Comparison of ENCODE assay signal across 15 cellular contexts in genomic region chr2:120985174-120985996, GRCh38.
DNase-seq lines count a peak whose midpoint lies in the region; TF ChIP-seq lines count a peak whose summit lies in the region.
"Had no signal": no experiment of that assay in that cellular context is flagged by ENCODE, and none has a peak within 500 bp of the region (broad histone marks: within the 10 kb centered on the region; RNA-seq: fewer than 3 reads in every experiment).

No MANE protein-coding gene starts in this region.

- TF ChIP-seq CTCF in glutamatergic neuron (IDR thresholded peaks at IDR 0.05; ENCODE audit: partially characterized antibody, unreplicated experiment) = no peak
- no peak for TF ChIP-seq CTCF in colonic mucosa (IDR thresholded peaks at IDR 0.05)

- H3K36me3 Mint-ChIP-seq in glutamatergic neuron (ENCODE audit: unreplicated experiment) = no peaks in the 10 kb centered on the region
- H3K36me3 Mint-ChIP-seq: CD8-positive, alpha-beta memory T cell had no signal

- no peak overlapping the region for H3K4me3 Mint-ChIP-seq in glutamatergic neuron (ENCODE audit: unreplicated experiment)
- H3K4me3 Mint-ChIP-seq: CD8-positive, alpha-beta memory T cell; H9 had no signal

- H3K9ac ChIP-seq in colonic mucosa (ENCODE audit: low read depth in 2 of 2, low read length in 2 of 2) = no peak overlapping the region

- peaks cover 5% of the 10 kb centered on the region for H3K4me1 Mint-ChIP-seq in glutamatergic neuron (ENCODE audit: low read depth, unreplicated experiment)
- H3K4me1 Mint-ChIP-seq: CD8-positive, alpha-beta memory T cell had no signal

- H3K27me3 Mint-ChIP-seq in glutamatergic neuron (ENCODE audit: unreplicated experiment) = peaks cover 8% of the 10 kb centered on the region
- H3K27me3 Mint-ChIP-seq: CD8-positive, alpha-beta memory T cell had no signal

- H3K4me3 ChIP-seq in colonic mucosa = no peak overlapping the region
- H3K4me3 ChIP-seq: GM12878 had no signal

- intact Hi-C loops in posterior vena cava (cut with DNase I) (no loop called here), colonic mucosa (cut with DNase I) (no loop called here)

- H3K27ac Mint-ChIP-seq in glutamatergic neuron (ENCODE audit: unreplicated experiment) = no peak overlapping the region
- H3K27ac Mint-ChIP-seq: CD8-positive, alpha-beta memory T cell had no signal

- no peaks in the 10 kb centered on the region for H3K4me1 ChIP-seq in colonic mucosa

- H3K27ac ChIP-seq in colonic mucosa = no peak overlapping the region
- H3K27ac ChIP-seq: 22Rv1 had no signal

- H3K36me3 ChIP-seq in colonic mucosa = no peaks in the 10 kb centered on the region

- DNase-seq in NCI-H345 (lab: John Stamatoyannopoulos, UW) (peak; percentile 13), NCI-H345 treated with DMSO at 0.1 percent for 48 hours (lab: John Stamatoyannopoulos, UW; ENCODE audit: unreplicated experiment) (no peak), COR-L47 (lab: John Stamatoyannopoulos, UW) (peak; percentile 25), glutamatergic neuron (peak; percentile 0), posterior vena cava (ENCODE audit: low spot score) (peak; percentile 73), NCI-H146 (lab: John Stamatoyannopoulos, UW) (no peak), germinal center (ENCODE audit: low spot score) (no peak), colonic mucosa (no peak)
- DNase-seq: Calu3; CD8-positive, alpha-beta memory T cell; DMS 273 treated with DMSO at 0.1 percent for 48 hours; GOT3; H9 had no signal

- H3K27me3 ChIP-seq in colonic mucosa = no peaks in the 10 kb centered on the region

- H3K9me3 ChIP-seq in colonic mucosa = no peaks in the 10 kb centered on the region

- H3K9me3 Mint-ChIP-seq in glutamatergic neuron (ENCODE audit: unreplicated experiment) = peaks cover 2% of the 10 kb centered on the region
- H3K9me3 Mint-ChIP-seq: H9 had no signal

Comparison
In these comparisons a context has a peak if more than half of its experiments do, and no peak if none do; other contexts are left out.
1. DNase-seq: peak in NCI-H345 (single experiment), COR-L47 (single experiment), glutamatergic neuron (single experiment) and posterior vena cava (single experiment); none in NCI-H345 treated with DMSO at 0.1 percent for 48 hours (single experiment), NCI-H146 (single experiment), germinal center (single experiment) and colonic mucosa (single experiment).